In the genomic region with DNA sequence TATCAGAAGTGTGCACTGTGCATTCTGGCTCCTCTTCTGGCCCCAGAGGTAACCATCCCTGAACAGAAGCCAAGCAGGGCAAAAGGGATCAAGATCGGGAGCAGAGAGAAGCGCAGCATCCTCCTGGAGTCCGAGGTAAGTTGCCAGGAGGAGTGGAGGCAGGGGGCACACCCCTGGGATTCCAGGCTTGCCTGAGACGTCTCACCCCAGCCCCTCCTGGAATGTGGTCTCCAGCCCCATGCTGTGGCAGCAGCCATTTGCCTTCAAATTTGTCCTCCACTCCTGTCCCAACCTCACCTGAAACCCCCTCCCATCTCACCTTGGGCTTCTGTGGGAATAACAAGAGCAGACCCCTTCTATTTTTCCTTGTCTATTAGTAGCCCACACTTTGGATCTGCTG, we compare ENCODE assay signal across 18 cellular contexts. TPM values are rescaled to one million over a fixed set of nuclear protein-coding genes. Genes with fewer than 3 reads are reported as not detected.
DNase-seq lines count a peak whose midpoint lies in the region; ATAC-seq and TF ChIP-seq lines count a peak whose summit lies in the region.
"Had no signal": no experiment of that assay in that cellular context is flagged by ENCODE, and none has a peak within 500 bp of the region (broad histone marks: within the 10 kb centered on the region; RNA-seq: fewer than 3 reads in every experiment).

No MANE protein-coding gene starts in this region.

- no peak overlapping the region for H4K91ac ChIP-seq in neuronal stem cell (ENCODE audit: low read depth, low read length, poor library complexity)

- H3K27ac Mint-ChIP-seq in endothelial cell (ENCODE audit: unreplicated experiment): no peak overlapping the region
- H3K27ac Mint-ChIP-seq in osteocyte (ENCODE audit: unreplicated experiment): no peak overlapping the region
- H3K27ac Mint-ChIP-seq: CD4-positive, alpha-beta T cell had no signal

- H4K8ac ChIP-seq in neuronal stem cell (ENCODE audit: low read depth, low read length): no peak overlapping the region

- no peaks in the 10 kb centered on the region for H3K79me1 ChIP-seq in neuronal stem cell (ENCODE audit: low read depth, low read length)

- no peak overlapping the region for H2BK5ac ChIP-seq in neuronal stem cell (ENCODE audit: low read length)

- H2BK15ac ChIP-seq in neuronal stem cell (ENCODE audit: low read length): no peak overlapping the region

- H2BK120ac ChIP-seq in neuronal stem cell (ENCODE audit: low read depth, low read length): no peak overlapping the region

- H3K4me2 ChIP-seq in neuronal stem cell (ENCODE audit: insufficient read depth, low read length, poor library complexity, severe bottlenecking): no peak overlapping the region
- H3K4me2 ChIP-seq: A549 had no signal

- H3K27me3 Mint-ChIP-seq in endothelial cell (ENCODE audit: unreplicated experiment) (peaks cover 39% of the 10 kb centered on the region), osteocyte (ENCODE audit: unreplicated experiment) (peaks cover 42% of the 10 kb centered on the region)

- intact Hi-C loops in left cardiac atrium (cut with DNase I) (no loop called here), heart left ventricle (cut with DNase I) (no loop called here)

- 52 to 62% (median 57%) methylated on average over 4 of the region's 4 CpGs for WGBS in heart left ventricle, 4 donors
- WGBS in neuronal stem cell (ENCODE audit: extremely low coverage in 2 of 2, insufficient read length in 2 of 2, insufficient replicate concordance in 1 of 2), 2 donors: no CpG with 5 or more reads among the region's 4 CpGs

- no peak overlapping the region for H3K4ac ChIP-seq in neuronal stem cell (ENCODE audit: low read length)

- no peak overlapping the region for H2BK12ac ChIP-seq in neuronal stem cell (ENCODE audit: low read length)

- H3K9me3 Mint-ChIP-seq in endothelial cell (ENCODE audit: unreplicated experiment) (no peaks in the 10 kb centered on the region), osteocyte (ENCODE audit: unreplicated experiment) (no peaks in the 10 kb centered on the region)
- H3K9me3 Mint-ChIP-seq: CD4-positive, alpha-beta T cell had no signal

- peaks cover 0 to 17% (median 6%) of the 10 kb centered on the region in 9 donors for H3K36me3 ChIP-seq in heart left ventricle
- H3K36me3 ChIP-seq in neuronal stem cell (replicated peaks in 1 of 2; ENCODE audit: control insufficient read depth in 2 of 2, insufficient read depth in 2 of 2, low read length in 2 of 2): peaks cover under 1 to 19% of the 10 kb centered on the region in 2 donors

- H3K9ac ChIP-seq in neuronal stem cell (ENCODE audit: low read depth, low read length, poor library complexity): no peak overlapping the region

- peak; percentile 12 for DNase-seq in left cardiac atrium
- no peak for DNase-seq in heart left ventricle
- no peak for DNase-seq in endothelial cell (ENCODE audit: low spot score)
- no peak for DNase-seq in neuronal stem cell (ENCODE audit: low spot score)
- no peak for DNase-seq in osteocyte (ENCODE audit: extremely low spot score, unreplicated experiment)
- no peak for DNase-seq in stimulated activated CD4-positive, alpha-beta T cell treated with anti-CD3 and anti-CD28 coated beads, Interleukin-4, amount 100 ng/mL, for 4 hours
- DNase-seq: AML-193; CD4-positive, alpha-beta T cell; DMS79 treated with DMSO at 0.1 percent for 48 hours; GF-D8; HCEC 1CT had no signal

- H3K9me3 ChIP-seq in heart left ventricle: no peaks in the 10 kb centered on the region
- peaks cover 0 to 1% of the 10 kb centered on the region in 2 donors for H3K9me3 ChIP-seq in neuronal stem cell (replicated peaks in 1 of 2; ENCODE audit: control insufficient read depth in 2 of 2, insufficient read depth in 1 of 2, low read depth in 1 of 2, low read length in 2 of 2)
- H3K9me3 ChIP-seq: A549 had no signal

- ATAC-seq in left cardiac atrium (no peak), heart left ventricle (no peak), GM21529 (IDR thresholded peaks at IDR 0.05; ENCODE audit: unreplicated experiment) (no peak), HG02981 (IDR thresholded peaks at IDR 0.05; ENCODE audit: unreplicated experiment) (no peak)
- ATAC-seq: A549 had no signal

- H3K4me1 ChIP-seq in heart left ventricle (peaks cover 0 to 26% (median 8%) of the 10 kb centered on the region in 12 donors), neuronal stem cell (ENCODE audit: control insufficient read depth in 2 of 2, insufficient read depth in 1 of 2, low read depth in 1 of 2, low read length in 2 of 2) (peaks cover 3 to 9% of the 10 kb centered on the region in 2 donors)

- no peak overlapping the region for H2AFZ ChIP-seq in neuronal stem cell (ENCODE audit: low read length)

- H3K4me3 Mint-ChIP-seq in endothelial cell (ENCODE audit: unreplicated experiment): peak overlapping the region; percentile 38
- H3K4me3 Mint-ChIP-seq in osteocyte (ENCODE audit: unreplicated experiment): no peak overlapping the region
- H3K4me3 Mint-ChIP-seq: CD4-positive, alpha-beta T cell had no signal

- H3K14ac ChIP-seq in neuronal stem cell (ENCODE audit: low read length): no peak overlapping the region

- peak overlapping the region; percentile 26 for H3K23ac ChIP-seq in neuronal stem cell (ENCODE audit: low read depth, low read length, poor library complexity)

- H3K18ac ChIP-seq in neuronal stem cell (ENCODE audit: low read length): no peak overlapping the region

- TF ChIP-seq POLR2A in heart left ventricle (IDR thresholded peaks at IDR 0.05): no peak

- H3K4me1 Mint-ChIP-seq in endothelial cell (ENCODE audit: unreplicated experiment) (peaks cover 9% of the 10 kb centered on the region), osteocyte (ENCODE audit: unreplicated experiment) (peaks cover 20% of the 10 kb centered on the region)

- H3K4me3 ChIP-seq in heart left ventricle: no peak overlapping the region
- H3K4me3 ChIP-seq in neuronal stem cell (ENCODE audit: low read length in 2 of 2): no peak overlapping the region
- H3K4me3 ChIP-seq: A549 had no signal

- peaks cover 6% of the 10 kb centered on the region for H3K36me3 Mint-ChIP-seq in endothelial cell (ENCODE audit: low read depth, unreplicated experiment)
- peaks cover 2% of the 10 kb centered on the region for H3K36me3 Mint-ChIP-seq in osteocyte (ENCODE audit: unreplicated experiment)

- H2AK5ac ChIP-seq in neuronal stem cell (ENCODE audit: low read depth, low read length): no peak overlapping the region

- peaks cover 11 to 38% (median 23%) of the 10 kb centered on the region in 9 donors for H3K27me3 ChIP-seq in heart left ventricle
- H3K27me3 ChIP-seq in neuronal stem cell (ENCODE audit: control insufficient read depth in 3 of 3, insufficient read depth in 3 of 3, low read depth in 1 of 3, low read length in 3 of 3): peaks cover 16 to 43% (median 31%) of the 10 kb centered on the region in 3 experiments

- no peak for TF ChIP-seq CTCF in heart left ventricle (IDR thresholded peaks at IDR 0.05)
- TF ChIP-seq CTCF in endothelial cell (IDR thresholded peaks at IDR 0.05; ENCODE audit: unreplicated experiment): no peak
- no peak for TF ChIP-seq CTCF in osteocyte (IDR thresholded peaks at IDR 0.05)

- H3K27ac ChIP-seq in heart left ventricle: no peak overlapping the region
- H3K27ac ChIP-seq in neuronal stem cell (replicated peaks; ENCODE audit: low read length): no peak overlapping the region
- H3K27ac ChIP-seq: 22Rv1, A549, C4-2B, HL-60 had no signal

RNA-seq across cellular contexts. Expression of a gene that starts 10.1 kb away (rescaled TPM):
- total RNA-seq in left cardiac atrium: not detected
- total RNA-seq in heart left ventricle: under 1 TPM in 1 of 9 donors, not detected in 8; 0.27 TPM
- under 1 TPM; 0.06 to 0.42 TPM for polyA plus RNA-seq in heart left ventricle
- 0.95 TPM for total RNA-seq in endothelial cell (ENCODE audit: unreplicated experiment)
- polyA plus RNA-seq in neuronal stem cell (2013, experiment 1 of 2): 0.03 TPM
- 0.01 TPM for polyA plus RNA-seq in neuronal stem cell (2013, experiment 2 of 2)
- 0.18 and 0.35 TPM in 2 replicates for total RNA-seq in osteocyte
- total RNA-seq: CD4-positive, alpha-beta T cell; HT1080 had no signal

RNA-seq across cellular contexts. Expression of a gene that starts 37.0 kb away (rescaled TPM):
- 10 to 100 TPM in 1 of 2 donors, 1 to 10 TPM in 1; 7.2 to 10.4 TPM for total RNA-seq in left cardiac atrium
- total RNA-seq in heart left ventricle: 10 to 100 TPM in 2 of 9 donors, 1 to 10 TPM in 7; 4.1 to 14.7 (median 7.5) TPM
- polyA plus RNA-seq in heart left ventricle: 1 to 10 TPM; 7.1 TPM
- total RNA-seq in endothelial cell (ENCODE audit: unreplicated experiment): 50.7 TPM
- 0.78 TPM for polyA plus RNA-seq in neuronal stem cell (2013, experiment 1 of 2)
- polyA plus RNA-seq in neuronal stem cell (2013, experiment 2 of 2): 0.62 TPM
- 27.4 and 28.2 TPM in 2 replicates for total RNA-seq in osteocyte
